In the genomic region with DNA sequence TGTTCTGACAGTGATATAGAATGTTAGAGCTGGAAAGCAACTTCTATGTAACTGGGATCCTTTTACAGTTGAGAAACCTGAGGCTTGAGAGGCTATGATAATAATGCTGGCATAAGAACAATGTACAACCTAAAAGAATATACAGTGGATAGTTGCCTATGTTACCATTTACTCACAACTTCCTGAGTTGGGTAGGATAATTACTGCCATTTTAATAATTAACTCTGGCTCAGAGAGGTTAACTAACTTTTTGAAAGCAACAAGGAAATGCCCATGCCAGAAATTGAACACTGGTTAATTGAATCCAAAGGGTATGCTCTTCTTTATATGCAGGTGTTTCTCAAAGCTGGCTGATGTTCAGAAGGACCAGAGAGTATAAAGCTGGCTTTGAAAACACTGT, we compare ENCODE assay signal across 7 cellular contexts.
"Had no signal": no experiment of that assay in that cellular context is flagged by ENCODE, and none has a peak within 500 bp of the region (broad histone marks: within the 10 kb centered on the region; RNA-seq: fewer than 3 reads in every experiment).

No MANE protein-coding gene starts in this region.

- DNase-seq: H9, HCEC 1CT, IMR-90 had no signal

- H3K4me3 ChIP-seq: GM23338 had no signal

- ATAC-seq: GM23338 had no signal

- FAIRE-seq: H1, H54, HTR-8/SVneo had no signal
